8 cellular contexts compared by ENCODE assay signal in the genomic region with DNA sequence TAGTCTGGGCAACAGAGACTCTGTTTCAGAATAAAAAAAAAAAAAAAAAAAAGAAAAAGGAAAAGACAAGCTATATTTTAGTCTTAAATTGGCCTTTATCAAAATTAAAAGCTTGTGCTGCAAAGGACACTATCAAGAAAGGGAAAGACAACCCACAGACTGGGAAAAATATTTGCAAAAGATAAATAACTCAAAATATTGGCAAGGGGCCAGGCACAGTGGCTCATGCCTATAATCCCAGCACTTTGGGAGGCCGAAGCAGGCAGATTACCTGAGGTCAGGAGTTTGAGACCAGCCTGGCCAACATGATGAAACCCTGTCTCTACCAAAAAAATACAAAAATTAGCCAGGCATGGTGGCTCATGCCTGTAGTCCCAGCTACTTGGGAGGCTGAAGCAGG. TPM values are rescaled to one million over a fixed set of nuclear protein-coding genes. Genes with fewer than 3 reads are reported as not detected.
DNase-seq lines count a peak whose midpoint lies in the region; ATAC-seq, FAIRE-seq and TF ChIP-seq lines count a peak whose summit lies in the region.
"Not testable (repeated sequence)": the region's sequence is repeated elsewhere in the genome, so short reads cannot be mapped to it uniquely, and the experiment has no call there.

No MANE protein-coding gene starts in this region.

- not testable (repeated sequence) for H3K9me3 Mint-ChIP-seq in progenitor cell of endocrine pancreas (ENCODE audit: low read depth); stimulated activated memory B cell treated with anti-CD40 and anti-IgM and Interleukin-4, amounts not matched to agents 10 μg/mL and 1 μg/mL and 100 μg/mL, for 72 hours

- not testable (repeated sequence) for TF ChIP-seq EP300 in SK-N-SH (IDR thresholded peaks at IDR 0.05; ENCODE audit: borderline replicate concordance in 1 of 2, low read depth in 1 of 2, low read length in 1 of 2); esophagus muscularis mucosa (IDR thresholded peaks at IDR 0.05); HepG2 (IDR thresholded peaks at IDR 0.05; ENCODE audit: low read depth in 2 of 2, low read length in 2 of 2); HepG2 (CRISPR knock-in tag; IDR thresholded peaks at IDR 0.05; ENCODE audit: borderline replicate concordance)

- TF ChIP-seq CTCF in SK-N-SH (IDR thresholded peaks at IDR 0.05); body of pancreas (IDR thresholded peaks at IDR 0.05); esophagus muscularis mucosa (IDR thresholded peaks at IDR 0.05); HepG2 (CRISPR knock-in tag; IDR thresholded peaks at IDR 0.05); progenitor cell of endocrine pancreas (IDR thresholded peaks at IDR 0.05; ENCODE audit: unreplicated experiment): not testable (repeated sequence)

- peaks cover 48% of the 10 kb centered on the region for H3K4me1 Mint-ChIP-seq in progenitor cell of endocrine pancreas (ENCODE audit: low read depth)
- peaks cover 41% of the 10 kb centered on the region for H3K4me1 Mint-ChIP-seq in stimulated activated memory B cell treated with anti-CD40 and anti-IgM and Interleukin-4, amounts not matched to agents 10 μg/mL and 1 μg/mL and 100 μg/mL, for 72 hours

- H3K27ac Mint-ChIP-seq in progenitor cell of endocrine pancreas, result peak overlapping the region; percentile 53
- H3K27ac Mint-ChIP-seq in stimulated activated memory B cell treated with anti-CD40 and anti-IgM and Interleukin-4, amounts not matched to agents 10 μg/mL and 1 μg/mL and 100 μg/mL, for 72 hours, result peak overlapping the region; percentile 57

- peaks cover 100% of the 10 kb centered on the region for H3K79me2 ChIP-seq in SK-N-SH (ENCODE audit: insufficient read depth)
- not testable (repeated sequence) for H3K79me2 ChIP-seq in HepG2 (ENCODE audit: insufficient read depth, low read length)

- not testable (repeated sequence) for H3K27ac ChIP-seq in SK-N-SH (ENCODE audit: low read depth in 2 of 2, low read length in 1 of 2); body of pancreas; HepG2 (ENCODE audit: extremely low read length, insufficient read depth, low read length)
- H3K27ac ChIP-seq in esophagus muscularis mucosa (replicated peaks in 1 of 4), result peak overlapping the region in 3 of 4 donors; percentile 2 to 57 (median 17)

- peak; percentile 9 for DNase-seq in HCEC 1CT
- DNase-seq in NCI-H69 (lab: John Stamatoyannopoulos, UW), result peak; percentile 26
- DNase-seq in SK-N-SH; esophagus muscularis mucosa (ENCODE audit: extremely low spot score); HepG2 (ENCODE audit: low spot score); progenitor cell of endocrine pancreas (ENCODE audit: low spot score, unreplicated experiment): not testable (repeated sequence)
- peak in 3 of 4 donors; percentile 15 to 20 (median 20) for DNase-seq in body of pancreas

- H3K9me2 ChIP-seq in SK-N-SH, result not testable (repeated sequence)

- intact Hi-C loops in body of pancreas (cut with DNase I); esophagus muscularis mucosa (cut with DNase I); HepG2 (cut with micrococcal nuclease; ENCODE audit: unreplicated experiment): not testable (repeated sequence)

- TF ChIP-seq RAD21 in SK-N-SH (IDR thresholded peaks at IDR 0.05; ENCODE audit: low read length); HepG2 (CRISPR knock-in tag; IDR thresholded peaks at IDR 0.05): not testable (repeated sequence)

- WGBS in SK-N-SH (ENCODE audit: low lambda C conversion rate), result 92% methylated on average over 1 of the region's 1 CpG
- 11 to 38% methylated on average over 1 of the region's 1 CpG for WGBS in body of pancreas, 2 donors
- WGBS in esophagus muscularis mucosa, result 50% methylated on average over 1 of the region's 1 CpG
- WGBS in HepG2 (ENCODE audit: low lambda C conversion rate), result 100% methylated on average over 1 of the region's 1 CpG

- H3K9me3 ChIP-seq in SK-N-SH; body of pancreas; esophagus muscularis mucosa; HepG2 (ENCODE audit: low read length): not testable (repeated sequence)

- not testable (repeated sequence) for H3K9ac ChIP-seq in SK-N-SH; HepG2 (ENCODE audit: insufficient read depth, low read depth, low read length)

- H3K27me3 ChIP-seq in SK-N-SH (ENCODE audit: insufficient read depth); body of pancreas; esophagus muscularis mucosa; HepG2 (ENCODE audit: control insufficient read depth in 1 of 2, insufficient read depth in 2 of 2, low read length in 2 of 2): not testable (repeated sequence)

- H3K4me3 Mint-ChIP-seq in progenitor cell of endocrine pancreas (ENCODE audit: low read depth); stimulated activated memory B cell treated with anti-CD40 and anti-IgM and Interleukin-4, amounts not matched to agents 10 μg/mL and 1 μg/mL and 100 μg/mL, for 72 hours: not testable (repeated sequence)

- peaks cover 90% of the 10 kb centered on the region for H4K20me1 ChIP-seq in SK-N-SH (ENCODE audit: insufficient read depth)
- H4K20me1 ChIP-seq in HepG2 (ENCODE audit: insufficient read depth, low read length), result not testable (repeated sequence)

- not testable (repeated sequence) for H3K27me3 Mint-ChIP-seq in progenitor cell of endocrine pancreas; stimulated activated memory B cell treated with anti-CD40 and anti-IgM and Interleukin-4, amounts not matched to agents 10 μg/mL and 1 μg/mL and 100 μg/mL, for 72 hours

- not testable (repeated sequence) for H2AFZ ChIP-seq in SK-N-SH (ENCODE audit: low read depth); HepG2 (ENCODE audit: low read length)

- peaks cover 41% of the 10 kb centered on the region for H3F3A ChIP-seq in SK-N-SH (replicated peaks; ENCODE audit: insufficient read depth)

- not testable (repeated sequence) for TF ChIP-seq POLR2A in body of pancreas (IDR thresholded peaks at IDR 0.05); esophagus muscularis mucosa (IDR thresholded peaks at IDR 0.05; ENCODE audit: low read depth); HepG2 (IDR thresholded peaks at IDR 0.05; ENCODE audit: insufficient read depth in 1 of 2, low read depth in 2 of 2, low read length in 2 of 2)

- BruUV-seq in HepG2 (replicated peaks; lab: Mats Ljungman, UMichigan), result not testable (repeated sequence)

- not testable (repeated sequence) for ATAC-seq in body of pancreas; HepG2; stimulated activated memory B cell treated with anti-CD40 and anti-IgM and Interleukin-4, amounts not matched to agents 10 μg/mL and 1 μg/mL and 100 μg/mL, for 72 hours

- not testable (repeated sequence) for H3K4me2 ChIP-seq in SK-N-SH; HepG2 (ENCODE audit: low read depth, low read length)

- not testable (repeated sequence) for H3K4me3 ChIP-seq in SK-N-SH (ENCODE audit: low read depth in 2 of 2, low read length in 1 of 2); body of pancreas; esophagus muscularis mucosa; HepG2 (replicated peaks in 1 of 3; ENCODE audit: insufficient read depth in 1 of 3, low read depth in 2 of 3, low read length in 3 of 3)

- CTCF ChIA-PET in SK-N-SH (lab: Yijun Ruan, JAX), result interaction anchor here (1.2 kb wide), 1 partner anchor 146 kb away, joined by 3 read pairs; no protein-coding TSS in a partner anchor
- CTCF ChIA-PET in HepG2 (lab: Yijun Ruan, JAX; ENCODE audit: low intra/inter-chr PET ratio, low total read pairs), result not testable (repeated sequence)

- not testable (repeated sequence) for H3K36me3 Mint-ChIP-seq in progenitor cell of endocrine pancreas (ENCODE audit: insufficient read depth)
- H3K36me3 Mint-ChIP-seq in stimulated activated memory B cell treated with anti-CD40 and anti-IgM and Interleukin-4, amounts not matched to agents 10 μg/mL and 1 μg/mL and 100 μg/mL, for 72 hours, result peaks cover 10% of the 10 kb centered on the region

- in situ Hi-C loops in HepG2 (cut with HindIII; ENCODE audit: extremely low pct_ligation_motif_present, low pct_unique_long_range_greater_than_20kb), result not testable (repeated sequence)

- H3K36me3 ChIP-seq in SK-N-SH (replicated peaks in 1 of 2; ENCODE audit: control insufficient read depth in 1 of 2, insufficient read depth in 2 of 2, low read length in 1 of 2), result peaks cover 3 to 34% of the 10 kb centered on the region in 2 experiments
- H3K36me3 ChIP-seq in body of pancreas (replicated peaks in 1 of 2; ENCODE audit: insufficient read depth in 1 of 2, low read depth in 2 of 2); esophagus muscularis mucosa; HepG2 (replicated peaks in 1 of 2; ENCODE audit: control insufficient read depth in 1 of 2, insufficient read depth in 2 of 2, low read length in 2 of 2): not testable (repeated sequence)

- peaks cover 0 to 44% of the 10 kb centered on the region in 2 experiments; a peak in 2 of 4 replicates for H3K4me1 ChIP-seq in SK-N-SH (ENCODE audit: control insufficient read depth in 1 of 2, insufficient read depth in 2 of 2, low read depth in 1 of 2, low read length in 1 of 2)
- H3K4me1 ChIP-seq in body of pancreas, result peaks cover 16% of the 10 kb centered on the region
- H3K4me1 ChIP-seq in esophagus muscularis mucosa, result peaks cover 59 to 93% (median 81%) of the 10 kb centered on the region in 4 donors
- not testable (repeated sequence) for H3K4me1 ChIP-seq in HepG2 (ENCODE audit: insufficient read depth, low read length)

- not testable (repeated sequence) for FAIRE-seq in HepG2 (lab: Jason Lieb, UNC)

- POLR2A ChIA-PET in SK-N-SH (lab: Yijun Ruan, JAX); HepG2 (lab: Yijun Ruan, JAX): not testable (repeated sequence)

RNA-seq across cellular contexts. Expression of a gene that starts 34.3 kb away (rescaled TPM):
- polyA plus RNA-seq in SK-N-SH (2012; rRNA removed), result 147 and 190 TPM in 2 replicates
- polyA plus RNA-seq in SK-N-SH (2012; cell fraction: cytosol; rRNA removed), result 125 and 144 TPM in 2 replicates
- 170 and 281 TPM in 2 replicates for polyA plus RNA-seq in SK-N-SH (2012; cell fraction: nucleus; rRNA removed)
- total RNA-seq in body of pancreas, result 10 to 100 TPM; 24.4 to 31.6 TPM
- total RNA-seq in esophagus muscularis mucosa, result 100 to 1,000 TPM; 412 to 555 (median 448) TPM
- total RNA-seq in HepG2 (2016; rRNA removed; fragmentation: Illumina TruSeq; extraction: Trizol), result 23.7 and 26.9 TPM in 2 replicates
- total RNA-seq in HepG2 (2016; cell fraction: cytosol; rRNA removed; fragmentation: Illumina TruSeq; extraction: Trizol; ENCODE audit: low read depth), result 1.3 and 2.3 TPM in 2 replicates
- 20.6 and 25.2 TPM in 2 replicates for total RNA-seq in HepG2 (2016; cell fraction: insoluble cytoplasmic fraction; rRNA removed; fragmentation: Illumina TruSeq; extraction: Trizol)
- 4.6 and 6.2 TPM in 2 replicates for total RNA-seq in HepG2 (2016; cell fraction: membrane; rRNA removed; fragmentation: Illumina TruSeq; extraction: Trizol)
- 28.7 and 35.3 TPM in 2 replicates for total RNA-seq in HepG2 (2016; cell fraction: nucleus; rRNA removed; fragmentation: Illumina TruSeq; extraction: Trizol)
- 15.9 and 17.3 TPM in 2 replicates for polyA plus RNA-seq in HepG2 (2011; rRNA removed)
- polyA plus RNA-seq in HepG2 (2011; cell fraction: cytosol; rRNA removed), result 7.7 and 9.9 TPM in 2 replicates
- polyA plus RNA-seq in HepG2 (2011; cell fraction: nucleus; rRNA removed), result 14.7 and 14.8 TPM in 2 replicates
- 10.9 and 12.0 TPM in 2 replicates for polyA plus RNA-seq in HepG2 (2012)
- 0.78 and 0.81 TPM in 2 replicates for polyA plus RNA-seq in HepG2 (2016; cell fraction: cytosol; fragmentation: Illumina TruSeq; extraction: Trizol; ENCODE audit: low read depth)
- polyA plus RNA-seq in HepG2 (2016; cell fraction: insoluble cytoplasmic fraction; fragmentation: Illumina TruSeq; extraction: Trizol; ENCODE audit: low read depth), result 12.1 and 14.0 TPM in 2 replicates
- 1.8 and 2.1 TPM in 2 replicates for polyA plus RNA-seq in HepG2 (2016; cell fraction: membrane; fragmentation: Illumina TruSeq; extraction: Trizol; ENCODE audit: low read depth)
- 22.1 and 22.9 TPM in 2 replicates for polyA plus RNA-seq in HepG2 (2016; cell fraction: nucleus; fragmentation: Illumina TruSeq; extraction: Trizol; ENCODE audit: insufficient read depth, low read depth)
- 29.5 and 80.4 TPM in 2 replicates for polyA minus RNA-seq in HepG2 (2011; rRNA and poly(A)+ RNA removed; ENCODE audit: low replicate concordance)
- 14.3 and 18.8 TPM in 2 replicates for polyA minus RNA-seq in HepG2 (2011; cell fraction: cytosol; rRNA and poly(A)+ RNA removed)
- polyA minus RNA-seq in HepG2 (2011; cell fraction: nucleus; rRNA and poly(A)+ RNA removed), result 39.1 and 52.5 TPM in 2 replicates
- 107 and 116 TPM in 2 replicates for total RNA-seq in progenitor cell of endocrine pancreas
